10 cellular contexts compared by ENCODE assay signal in genomic region chr16:69772560-69773254, GRCh38. TPM values are rescaled to one million over a fixed set of nuclear protein-coding genes. Genes with fewer than 3 reads are reported as not detected.
A peak's percentile ranks its signal among the peaks of the same experiment; 100 is the strongest.
DNase-seq lines count a peak whose midpoint lies in the region; ATAC-seq and TF ChIP-seq lines count a peak whose summit lies in the region.
"Had no signal": no experiment of that assay in that cellular context is flagged by ENCODE, and none has a peak within 500 bp of the region (broad histone marks: within the 10 kb centered on the region; RNA-seq: fewer than 3 reads in every experiment).

No MANE protein-coding gene starts in this region.

- 83% methylated on average over 9 of the region's 9 CpGs for WGBS in hepatocyte (ENCODE audit: low lambda C conversion rate, missing lambda C conversion rate)

- no peak overlapping the region for H3K4me2 ChIP-seq in hepatocyte

- H3K36me3 Mint-ChIP-seq in activated naive CD4-positive, alpha-beta T cell treated with anti-CD3 and anti-CD28 coated beads, Interleukin-2, amount 50 U/mL, for 24 hours: peaks cover 22% of the 10 kb centered on the region

- H3K9me3 Mint-ChIP-seq in activated naive CD4-positive, alpha-beta T cell treated with anti-CD3 and anti-CD28 coated beads, Interleukin-2, amount 50 U/mL, for 24 hours: peaks cover 7% of the 10 kb centered on the region

- TF ChIP-seq CTCF in left lung (IDR thresholded peaks at IDR 0.05) (no peak), hepatocyte (IDR thresholded peaks at IDR 0.05; ENCODE audit: poor library complexity) (no peak)

- no peak overlapping the region for H2AFZ ChIP-seq in hepatocyte

- H3K36me3 ChIP-seq in left lung: peaks cover 0 to 4% of the 10 kb centered on the region in 2 donors
- H3K36me3 ChIP-seq in hepatocyte (replicated peaks; ENCODE audit: insufficient read depth, low read depth): no peaks in the 10 kb centered on the region

- intact Hi-C loops in left lung (cut with DNase I): no loop called here

- ATAC-seq in left lung (peak; percentile 35), GM18861 (IDR thresholded peaks at IDR 0.05; ENCODE audit: unreplicated experiment) (no peak)

- H3K79me2 ChIP-seq in hepatocyte: peaks cover 84% of the 10 kb centered on the region

- H3K27ac Mint-ChIP-seq in activated naive CD4-positive, alpha-beta T cell treated with anti-CD3 and anti-CD28 coated beads, Interleukin-2, amount 50 U/mL, for 24 hours: peak overlapping the region; percentile 55

- H3K4me1 Mint-ChIP-seq in activated naive CD4-positive, alpha-beta T cell treated with anti-CD3 and anti-CD28 coated beads, Interleukin-2, amount 50 U/mL, for 24 hours: peaks cover 49% of the 10 kb centered on the region

- H3K27me3 ChIP-seq in left lung (no peaks in the 10 kb centered on the region), hepatocyte (no peaks in the 10 kb centered on the region)

- peak overlapping the region; percentile 20 for H3K4me3 Mint-ChIP-seq in activated naive CD4-positive, alpha-beta T cell treated with anti-CD3 and anti-CD28 coated beads, Interleukin-2, amount 50 U/mL, for 24 hours

- no peaks in the 10 kb centered on the region for H3K27me3 Mint-ChIP-seq in activated naive CD4-positive, alpha-beta T cell treated with anti-CD3 and anti-CD28 coated beads, Interleukin-2, amount 50 U/mL, for 24 hours

- peak; percentile 15 for DNase-seq in stimulated activated CD4-positive, alpha-beta T cell treated with anti-CD3 and anti-CD28 coated beads, Interleukin-1b, Interleukin-23, amount 100 ng/mL, for 48 hours
- DNase-seq in stimulated activated CD4-positive, alpha-beta T cell treated with anti-CD3 and anti-CD28 coated beads, Interleukin-2, amount 100 ng/mL, for 24 hours: no peak
- no peak for DNase-seq in left lung
- DNase-seq in hepatocyte (ENCODE audit: low spot score): no peak
- DNase-seq in COLO668 (lab: John Stamatoyannopoulos, UW; ENCODE audit: unreplicated experiment): no peak
- DNase-seq in activated CD8-positive, alpha-beta memory T cell treated with anti-CD3 and anti-CD28 coated beads, Interleukin-2, amount 50 U/mL, for 4 hours: no peak
- DNase-seq: hippocampal formation had no signal

- H3K4me3 ChIP-seq in left lung (no peak overlapping the region), hepatocyte (no peak overlapping the region)

- H3K9me3 ChIP-seq in left lung (peaks cover 0 to 5% of the 10 kb centered on the region in 2 donors), hepatocyte (ENCODE audit: low read depth) (no peaks in the 10 kb centered on the region)

- H3K9me2 ChIP-seq in hepatocyte (replicated peaks; ENCODE audit: insufficient read depth): no peaks in the 10 kb centered on the region

- peaks cover 3% of the 10 kb centered on the region for H4K20me1 ChIP-seq in hepatocyte (ENCODE audit: insufficient read depth, poor library complexity, severe bottlenecking)

- H3K4me1 ChIP-seq in left lung: peaks cover 8 to 55% of the 10 kb centered on the region in 2 donors
- H3K4me1 ChIP-seq in hepatocyte (ENCODE audit: insufficient read depth): no peaks in the 10 kb centered on the region

- H3K27ac ChIP-seq in left lung (no peak overlapping the region), hepatocyte (no peak overlapping the region)
- H3K27ac ChIP-seq: C4-2B had no signal

RNA-seq across cellular contexts. Expression of gene WWP2, which starts 10.6 kb away (rescaled TPM):
- total RNA-seq in left lung (10 to 100 TPM; 67.9 to 73.0 TPM), hepatocyte (19.9 and 26.2 TPM in 2 replicates)
- 19.1 and 23.1 TPM in 2 replicates for polyA plus RNA-seq in hepatocyte

RNA-seq across cellular contexts. Expression of gene NOB1, which starts 18.0 kb away (rescaled TPM):
- 10 to 100 TPM; 29.9 to 42.2 TPM for total RNA-seq in left lung
- 23.9 and 34.6 TPM in 2 replicates for total RNA-seq in hepatocyte
- polyA plus RNA-seq in hepatocyte: 25.1 and 28.0 TPM in 2 replicates

RNA-seq across cellular contexts. Expression of gene NQO1, which starts 46.3 kb away (rescaled TPM):
- total RNA-seq in left lung: 10 to 100 TPM; 50.5 to 78.4 TPM
- total RNA-seq in hepatocyte: 131 and 132 TPM in 2 replicates
- 142 and 169 TPM in 2 replicates for polyA plus RNA-seq in hepatocyte
